Comparison of ENCODE assay signal across 24 cellular contexts in genomic region chr2:47808614-47809013, GRCh38. TPM values are rescaled to one million over a fixed set of nuclear protein-coding genes. Genes with fewer than 3 reads are reported as not detected.
DNase-seq lines count a peak whose midpoint lies in the region; ATAC-seq, FAIRE-seq and TF ChIP-seq lines count a peak whose summit lies in the region.
"Had no signal": no experiment of that assay in that cellular context is flagged by ENCODE, and none has a peak within 500 bp of the region (broad histone marks: within the 10 kb centered on the region; RNA-seq: fewer than 3 reads in every experiment).

No MANE protein-coding gene starts in this region.

- no peak overlapping the region for H3K9ac ChIP-seq in K562 (ENCODE audit: insufficient read depth in 1 of 2, low read depth in 2 of 2, low read length in 2 of 2)

- TSS peak; percentile 3 for BruUV-seq in K562 (replicated peaks; lab: Mats Ljungman, UMichigan)

- no peaks in the 10 kb centered on the region for H3K27me3 Mint-ChIP-seq in activated naive CD4-positive, alpha-beta T cell treated with anti-CD3 and anti-CD28 coated beads for 36 hours (ENCODE audit: low read depth)
- H3K27me3 Mint-ChIP-seq in nephron progenitor cell (ENCODE audit: low read depth, poor library complexity), result no peaks in the 10 kb centered on the region
- H3K27me3 Mint-ChIP-seq: activated naive CD8-positive, alpha-beta T cell treated with anti-CD3 and anti-CD28 coated beads, Interleukin-2, amount 10 ng/mL, durations not matched to agents 7 days and 5 days; naive B cell had no signal

- H3K9me3 ChIP-seq in K562 (replicated peaks; ENCODE audit: control insufficient read depth, insufficient read depth, low read depth, low read length), result peaks cover 2% of the 10 kb centered on the region; the same call in 1 of the 2 replicates
- H3K9me3 ChIP-seq: BE2C had no signal

- DNase-seq in activated naive CD4-positive, alpha-beta T cell treated with anti-CD3 and anti-CD28 coated beads for 36 hours, result no peak
- DNase-seq in activated naive CD4-positive, alpha-beta T cell treated with Interleukin-2 at 50 U/mL for 16 hours, result no peak
- peak; percentile 48 for DNase-seq in NCI-H2227 (lab: John Stamatoyannopoulos, UW; ENCODE audit: unreplicated experiment)
- no peak for DNase-seq in K562 (ENCODE audit: extremely low read depth in 1 of 4, low spot score in 3 of 4)
- DNase-seq in nephron progenitor cell, result no peak
- DNase-seq in ureter (ENCODE audit: low spot score), result no peak
- no peak for DNase-seq in HuH-7.5 (ENCODE audit: low spot score)
- DNase-seq: activated CD4-positive, alpha-beta T cell treated with anti-CD3 and anti-CD28 coated beads, Interleukin-2, amount 50 U/mL, for 1 hour; activated naive CD8-positive, alpha-beta T cell treated with anti-CD3 and anti-CD28 coated beads, Interleukin-2, amount 10 ng/mL, durations not matched to agents 7 days and 5 days; BE2C; cerebellar nuclear complex; COR-L47; DMS79; H9; heart right ventricle; left cardiac atrium; naive B cell; NCI-H1105 treated with DMSO at 0.1 percent for 48 hours; NCI-H2029; NCI-H226; small intestine; stimulated activated CD4-positive, alpha-beta T cell treated with anti-CD3 and anti-CD28 coated beads, Interleukin-2, amount 100 ng/mL, for 24 hours had no signal

- no peak for TF ChIP-seq CTCF in K562 (IDR thresholded peaks at IDR 0.05 in 2 of 3, conservative IDR thresholded peaks at IDR 0.05 in 1 of 3; ENCODE audit: insufficient read depth in 2 of 3, low read depth in 1 of 3, low read length in 3 of 3)
- no peak for TF ChIP-seq CTCF in nephron progenitor cell (IDR thresholded peaks at IDR 0.05)

- H3K79me2 ChIP-seq in K562 (ENCODE audit: control insufficient read depth, insufficient read depth, low read length), result 0 out of 3 replicates have a peak, but pooled peaks cover 2% of the 10 kb centered on the region

- no peak overlapping the region for H3K27ac ChIP-seq in K562 (ENCODE audit: extremely low read depth, low read depth, low read length)
- H3K27ac ChIP-seq: heart right ventricle had no signal

- no peak overlapping the region for H3K4me2 ChIP-seq in K562 (ENCODE audit: insufficient read depth, low read length)

- H3K4me3 ChIP-seq in K562, result no peak overlapping the region
- H3K4me3 ChIP-seq: heart right ventricle had no signal

- no peaks in the 10 kb centered on the region for H3K9me1 ChIP-seq in K562 (ENCODE audit: control insufficient read depth, insufficient read depth, low read length)

- no peak for TF ChIP-seq RAD21 in K562 (CRISPR knock-in tag; conservative IDR thresholded peaks at IDR 0.05 in 1 of 2, IDR thresholded peaks at IDR 0.05 in 1 of 2)

- peaks cover 24% of the 10 kb centered on the region for H3K4me1 Mint-ChIP-seq in activated naive CD4-positive, alpha-beta T cell treated with anti-CD3 and anti-CD28 coated beads for 36 hours (ENCODE audit: low read depth)
- no peaks in the 10 kb centered on the region for H3K4me1 Mint-ChIP-seq in nephron progenitor cell
- H3K4me1 Mint-ChIP-seq: H9 had no signal

- in situ Hi-C loops in K562 (cut with MboI), result no loop called here

- H4K20me1 ChIP-seq in K562 (replicated peaks; ENCODE audit: control insufficient read depth, insufficient read depth, low read length), result no peaks in the 10 kb centered on the region

- H3K4me1 ChIP-seq in K562 (replicated peaks in 1 of 2; ENCODE audit: control insufficient read depth in 2 of 2, insufficient read depth in 2 of 2, low read length in 2 of 2), result no peaks in the 10 kb centered on the region
- H3K4me1 ChIP-seq: BE2C had no signal

- 77% methylated on average over 4 of the region's 4 CpGs for WGBS in K562 (ENCODE audit: insufficient coverage, low coverage, missing lambda C conversion rate)

- intact Hi-C loops in activated naive CD4-positive, alpha-beta T cell treated with anti-CD3 and anti-CD28 coated beads for 36 hours (cut with micrococcal nuclease), result no loop called here
- intact Hi-C loops in K562 (cut with micrococcal nuclease), result no loop called here

- H3K27me3 ChIP-seq in K562 (ENCODE audit: control insufficient read depth in 2 of 2, insufficient read depth in 2 of 2, low read length in 2 of 2), result no peaks in the 10 kb centered on the region
- H3K27me3 ChIP-seq: BE2C, heart right ventricle had no signal

- no peak overlapping the region for H2AFZ ChIP-seq in K562 (ENCODE audit: low read depth, low read length)

- H3K36me3 ChIP-seq in K562 (ENCODE audit: control insufficient read depth, insufficient read depth, low read length), result peaks cover 96% of the 10 kb centered on the region

- peaks cover 50% of the 10 kb centered on the region for H3K36me3 Mint-ChIP-seq in activated naive CD4-positive, alpha-beta T cell treated with anti-CD3 and anti-CD28 coated beads for 36 hours (ENCODE audit: low read depth)
- H3K36me3 Mint-ChIP-seq in nephron progenitor cell (ENCODE audit: low read depth), result peaks cover 83% of the 10 kb centered on the region

- ATAC-seq in K562 (no peak), HG03520 (IDR thresholded peaks at IDR 0.05; ENCODE audit: unreplicated experiment) (no peak)
- ATAC-seq: heart right ventricle, left cardiac atrium had no signal

- peak overlapping the region; percentile 71 for H3K27ac Mint-ChIP-seq in activated naive CD4-positive, alpha-beta T cell treated with anti-CD3 and anti-CD28 coated beads for 36 hours
- peak overlapping the region; percentile 35 for H3K27ac Mint-ChIP-seq in nephron progenitor cell
- H3K27ac Mint-ChIP-seq: H9 had no signal

- H3K9me3 Mint-ChIP-seq in activated naive CD4-positive, alpha-beta T cell treated with anti-CD3 and anti-CD28 coated beads for 36 hours, result no peaks in the 10 kb centered on the region
- H3K9me3 Mint-ChIP-seq in nephron progenitor cell, result peaks cover 4% of the 10 kb centered on the region
- H3K9me3 Mint-ChIP-seq: activated naive CD8-positive, alpha-beta T cell treated with anti-CD3 and anti-CD28 coated beads, Interleukin-2, amount 10 ng/mL, durations not matched to agents 7 days and 5 days; H9 had no signal

- FAIRE-seq in K562 (lab: Jason Lieb, UNC), result no peak
- FAIRE-seq: small intestine, urothelium cell line had no signal

- H3K4me3 Mint-ChIP-seq in activated naive CD4-positive, alpha-beta T cell treated with anti-CD3 and anti-CD28 coated beads for 36 hours, result no peak overlapping the region
- H3K4me3 Mint-ChIP-seq in nephron progenitor cell, result no peak overlapping the region
- H3K4me3 Mint-ChIP-seq: activated naive CD8-positive, alpha-beta T cell treated with anti-CD3 and anti-CD28 coated beads, Interleukin-2, amount 10 ng/mL, durations not matched to agents 7 days and 5 days; H9 had no signal

- CTCF ChIA-PET in activated naive CD4-positive, alpha-beta T cell treated with anti-CD3 and anti-CD28 coated beads for 36 hours (lab: Charles Lee), result interaction anchor here (1.4 kb wide), 1 partner anchor 13 kb away, joined by 4 read pairs; no protein-coding TSS in a partner anchor
- CTCF ChIA-PET in K562 (lab: Yijun Ruan, JAX; ENCODE audit: low intra/inter-chr PET ratio), result no interaction called here

- TF ChIP-seq POLR2A in K562 (conservative IDR thresholded peaks at IDR 0.05), result no peak

- no peak for TF ChIP-seq EP300 in K562 (IDR thresholded peaks at IDR 0.05; ENCODE audit: low read length)

- POLR2A ChIA-PET in K562 (lab: Yijun Ruan, JAX), result interaction anchor here (1.3 to 2.6 kb wide), 2 partner anchors 12 to 34 kb away, joined by 5 to 8 read pairs; no protein-coding TSS in a partner anchor

TF ChIP-seq in K562, 482 proteins besides CTCF, POLR2A, EP300 and RAD21:
- TF ChIP-seq CEBPB (tag; IDR thresholded peaks at IDR 0.05) (peak; percentile 36), MAFK (IDR thresholded peaks at IDR 0.05; ENCODE audit: low read length) (no peak)

RNA-seq across cellular contexts. Expression of gene MSH6, which starts 25.7 kb away (rescaled TPM):
- 100 to 1,000 TPM; 127 to 128 TPM for total RNA-seq in activated naive CD4-positive, alpha-beta T cell treated with anti-CD3 and anti-CD28 coated beads for 36 hours
- total RNA-seq in K562 (2011; cell fraction: chromatin; rRNA removed; ENCODE audit: low replicate concordance), result 38.9 and 108 TPM in 2 replicates
- 25.7 and 28.0 TPM in 2 replicates for total RNA-seq in K562 (2011; cell fraction: nucleolus; rRNA removed)
- total RNA-seq in K562 (2011; cell fraction: nucleoplasm; rRNA removed), result 39.7 and 43.1 TPM in 2 replicates
- total RNA-seq in K562 (2014; rRNA removed) (72.3 and 112 TPM in 2 replicates), K562 (2014; rRNA removed; fragmentation: Illumina TruSeq; extraction: Trizol) (147 and 189 TPM in 2 replicates), K562 (2015; rRNA removed; fragmentation: Illumina TruSeq; extraction: Trizol) (107 and 122 TPM in 2 replicates), K562 (2021) (142 and 146 TPM in 2 replicates), ureter (30.5 TPM)
- polyA plus RNA-seq in K562 (2011; rRNA removed) (54.4 and 74.7 TPM in 2 replicates), K562 (2014; fragmentation: Illumina TruSeq; extraction: Trizol) (99.9 and 127 TPM in 2 replicates), K562 (2014; fragmentation: Nextera tagmentation; extraction: Ambion mirVana) (10 to 100 TPM; 15.3 to 30.3 TPM), K562 (2014; rRNA removed) (78.0 and 80.5 TPM in 2 replicates)
- polyA plus RNA-seq in K562 (2011; cell fraction: cytosol; rRNA removed), result 29.7 and 38.7 TPM in 2 replicates
- 19.6 and 27.8 TPM in 2 replicates for polyA plus RNA-seq in K562 (2011; cell fraction: nucleus; rRNA removed)
- 54.1 and 63.9 TPM in 2 replicates for polyA plus RNA-seq in K562 (2012)
- 127 and 153 TPM in 2 replicates for polyA minus RNA-seq in K562 (2011; rRNA and poly(A)+ RNA removed)
- polyA minus RNA-seq in K562 (2011; cell fraction: cytosol; rRNA and poly(A)+ RNA removed), result 69.2 and 76.6 TPM in 2 replicates
- 16.4 and 32.9 TPM in 2 replicates for polyA minus RNA-seq in K562 (2011; cell fraction: nucleus; rRNA and poly(A)+ RNA removed)
